In genomic region chr17:7574176-7574953, GRCh38 we compare ENCODE assay signal across 1 cellular context.
A peak's percentile ranks its signal among the peaks of the same experiment; 100 is the strongest.
TF ChIP-seq lines count a peak whose summit lies in the region.

No MANE protein-coding gene starts in this region.

TF ChIP-seq in GM12878, 131 proteins besides CTCF, POLR2A, EP300 and RAD21:
- TF ChIP-seq PML (IDR thresholded peaks at IDR 0.05; ENCODE audit: low read length) (no peak), POLR2AphosphoS5 (IDR thresholded peaks at IDR 0.05; ENCODE audit: low read length) (peak; percentile 53), STAT1 (conservative IDR thresholded peaks at IDR 0.05) (no peak), FOXM1 (IDR thresholded peaks at IDR 0.05; ENCODE audit: low read depth, low read length) (0 out of 2 replicates have a peak, but pooled peaks have one; percentile 16), IRF3 (IDR thresholded peaks at IDR 0.05) (no peak), HCFC1 (IDR thresholded peaks at IDR 0.05; ENCODE audit: low read length) (no peak)
